Comparison of ENCODE assay signal across 8 cellular contexts in genomic region chr11:128731041-128731663, GRCh38. TPM values are rescaled to one million over a fixed set of nuclear protein-coding genes. Genes with fewer than 3 reads are reported as not detected.
A peak's percentile ranks its signal among the peaks of the same experiment; 100 is the strongest.
DNase-seq lines count a peak whose midpoint lies in the region; ATAC-seq and TF ChIP-seq lines count a peak whose summit lies in the region.

No MANE protein-coding gene starts in this region.

- H3K23me2 ChIP-seq in H9 (ENCODE audit: insufficient read length, low read depth, low read length, poor library complexity, severe bottlenecking), result no peaks in the 10 kb centered on the region

- H4K8ac ChIP-seq in neuronal stem cell (ENCODE audit: low read depth, low read length), result no peak overlapping the region
- H4K8ac ChIP-seq in H9 (replicated peaks; ENCODE audit: insufficient read length, low read depth, low read length), result no peak overlapping the region
- H4K8ac ChIP-seq in mesenchymal stem cell (ENCODE audit: low read length), result no peak overlapping the region

- H3K9ac ChIP-seq in neuronal stem cell (ENCODE audit: low read depth, low read length, poor library complexity), result no peak overlapping the region
- H3K9ac ChIP-seq in H9 (ENCODE audit: extremely low read depth, insufficient read length, low read length), result no peak overlapping the region
- no peak overlapping the region for H3K9ac ChIP-seq in mesenchymal stem cell (ENCODE audit: low read length)

- H3K9me3 Mint-ChIP-seq in activated CD4-positive, alpha-beta T cell treated with anti-CD3 and anti-CD28 coated beads, Interleukin-2, amount 10 ng/mL, durations not matched to agents 7 days and 5 days, result no peaks in the 10 kb centered on the region
- no peaks in the 10 kb centered on the region for H3K9me3 Mint-ChIP-seq in H9

- peak overlapping the region; percentile 93 for H3K27ac Mint-ChIP-seq in activated CD4-positive, alpha-beta T cell treated with anti-CD3 and anti-CD28 coated beads, Interleukin-2, amount 10 ng/mL, durations not matched to agents 7 days and 5 days
- no peak overlapping the region for H3K27ac Mint-ChIP-seq in H9

- peak overlapping the region; percentile 99 for H3K27ac ChIP-seq in OCI-LY7 (ENCODE audit: low read depth, low read length, poor library complexity, severe bottlenecking)
- H3K27ac ChIP-seq in neuronal stem cell (replicated peaks; ENCODE audit: low read length), result no peak overlapping the region
- no peak overlapping the region for H3K27ac ChIP-seq in H9 (ENCODE audit: insufficient read length, low read depth, low read length)
- H3K27ac ChIP-seq in SJCRH30, result no peak overlapping the region
- no peak overlapping the region for H3K27ac ChIP-seq in mesenchymal stem cell (ENCODE audit: low read length, poor library complexity, severe bottlenecking)

- H3K79me1 ChIP-seq in neuronal stem cell (ENCODE audit: low read depth, low read length) (peaks cover 2% of the 10 kb centered on the region), H9 (ENCODE audit: insufficient read depth, low read depth, low read length, poor library complexity, severe bottlenecking) (no peaks in the 10 kb centered on the region), mesenchymal stem cell (replicated peaks; ENCODE audit: low read length, poor library complexity, severe bottlenecking) (no peaks in the 10 kb centered on the region)

- peak overlapping the region; percentile 77 for H3K4me3 Mint-ChIP-seq in activated CD4-positive, alpha-beta T cell treated with anti-CD3 and anti-CD28 coated beads, Interleukin-2, amount 10 ng/mL, durations not matched to agents 7 days and 5 days
- no peak overlapping the region; a peak in 1 of 5 replicates for H3K4me3 Mint-ChIP-seq in H9

- H3K4ac ChIP-seq in neuronal stem cell (ENCODE audit: low read length) (no peak overlapping the region), H9 (ENCODE audit: low read depth, low read length) (no peak overlapping the region), mesenchymal stem cell (ENCODE audit: low read depth in 1 of 2, low read length in 2 of 2) (no peak overlapping the region)

- intact Hi-C loops in OCI-LY7 (cut with micrococcal nuclease; ENCODE audit: unreplicated experiment), result loop anchor here (5.0 kb wide), 1 partner anchor 209 kb away; no protein-coding TSS in a partner anchor

- peak overlapping the region; percentile 45 for H3K18ac ChIP-seq in neuronal stem cell (ENCODE audit: low read length)
- no peak overlapping the region for H3K18ac ChIP-seq in H9 (ENCODE audit: insufficient read length, low read depth, low read length)
- no peak overlapping the region for H3K18ac ChIP-seq in mesenchymal stem cell (ENCODE audit: low read depth in 1 of 2, low read length in 2 of 2)

- POLR2A ChIA-PET in activated CD4-positive, alpha-beta T cell treated with anti-CD3 and anti-CD28 coated beads, Interleukin-2, amount 10 ng/mL, durations not matched to agents 7 days and 5 days (lab: Charles Lee), result no interaction called here
- POLR2A ChIA-PET in OCI-LY7 (lab: Charles Lee), result interaction anchor here (0.7 to 11.2 kb wide), 5 partner anchors 12 to 208 kb away, joined by 3 to 173 read pairs (median 4); partner anchors contain the start of gene FLI1

- H3K27me3 ChIP-seq in neuronal stem cell (ENCODE audit: control insufficient read depth in 3 of 3, insufficient read depth in 3 of 3, low read depth in 1 of 3, low read length in 3 of 3), result no peaks in the 10 kb centered on the region
- no peaks in the 10 kb centered on the region for H3K27me3 ChIP-seq in H9 (ENCODE audit: insufficient read depth, low read length)
- no peaks in the 10 kb centered on the region for H3K27me3 ChIP-seq in SJCRH30
- no peaks in the 10 kb centered on the region for H3K27me3 ChIP-seq in mesenchymal stem cell (ENCODE audit: control insufficient read depth in 1 of 2, insufficient read depth in 1 of 2, low read length in 2 of 2)

- H4K20me1 ChIP-seq in OCI-LY7 (ENCODE audit: insufficient read depth, low read length) (no peaks in the 10 kb centered on the region), H9 (ENCODE audit: control insufficient read depth, insufficient read depth, insufficient read length) (no peaks in the 10 kb centered on the region)

- H2BK120ac ChIP-seq in neuronal stem cell (ENCODE audit: low read depth, low read length) (no peak overlapping the region), H9 (ENCODE audit: low read depth, low read length, poor library complexity, severe bottlenecking) (no peak overlapping the region), mesenchymal stem cell (ENCODE audit: low read depth, low read length) (no peak overlapping the region)

- H3T11ph ChIP-seq in H9 (ENCODE audit: low read length), result no peak overlapping the region

- WGBS in neuronal stem cell (ENCODE audit: extremely low coverage in 2 of 2, insufficient read length in 2 of 2, insufficient replicate concordance in 1 of 2), 2 donors, result no CpG with 5 or more reads among the region's 9 CpGs
- no CpG with 5 or more reads among the region's 9 CpGs for WGBS in H9 (ENCODE audit: extremely low coverage, insufficient read length, low lambda C conversion rate)
- WGBS in mesenchymal stem cell, result 82% methylated on average over 9 of the region's 9 CpGs

- H2AFZ ChIP-seq in OCI-LY7 (ENCODE audit: low read length), result no peak overlapping the region
- H2AFZ ChIP-seq in neuronal stem cell (ENCODE audit: low read length), result no peak overlapping the region
- no peak overlapping the region for H2AFZ ChIP-seq in H9 (ENCODE audit: low read length)
- H2AFZ ChIP-seq in mesenchymal stem cell (ENCODE audit: low read depth, low read length), result no peak overlapping the region

- no peak overlapping the region for H2BK20ac ChIP-seq in H9 (ENCODE audit: low read depth, low read length, poor library complexity, severe bottlenecking)

- H4K91ac ChIP-seq in neuronal stem cell (ENCODE audit: low read depth, low read length, poor library complexity) (no peak overlapping the region), H9 (ENCODE audit: insufficient read length, low read depth, low read length) (no peak overlapping the region), mesenchymal stem cell (ENCODE audit: low read length) (no peak overlapping the region)

- H3K36me3 ChIP-seq in OCI-LY7 (ENCODE audit: insufficient read depth, low read length) (peaks cover 3% of the 10 kb centered on the region; the same call in 1 of the 2 replicates), neuronal stem cell (replicated peaks in 1 of 2; ENCODE audit: control insufficient read depth in 2 of 2, insufficient read depth in 2 of 2, low read length in 2 of 2) (no peaks in the 10 kb centered on the region), SJCRH30 (no peaks in the 10 kb centered on the region), mesenchymal stem cell (ENCODE audit: control insufficient read depth in 1 of 2, insufficient read depth in 2 of 2, low read depth in 1 of 2, low read length in 2 of 2) (no peaks in the 10 kb centered on the region)

- no peak overlapping the region for H2BK5ac ChIP-seq in neuronal stem cell (ENCODE audit: low read length)
- no peak overlapping the region for H2BK5ac ChIP-seq in H9 (ENCODE audit: insufficient read length, low read length)
- H2BK5ac ChIP-seq in mesenchymal stem cell (ENCODE audit: low read depth, low read length, poor library complexity, severe bottlenecking), result no peak overlapping the region

- H2BK12ac ChIP-seq in neuronal stem cell (ENCODE audit: low read length), result no peak overlapping the region
- no peak overlapping the region for H2BK12ac ChIP-seq in H9 (ENCODE audit: insufficient read length, low read depth, low read length)
- H2BK12ac ChIP-seq in mesenchymal stem cell (ENCODE audit: low read length in 2 of 2), result no peak overlapping the region

- ATAC-seq in HG02588 (IDR thresholded peaks at IDR 0.05; ENCODE audit: unreplicated experiment), result peak; percentile 22

- peaks cover 57% of the 10 kb centered on the region for H3K36me3 Mint-ChIP-seq in activated CD4-positive, alpha-beta T cell treated with anti-CD3 and anti-CD28 coated beads, Interleukin-2, amount 10 ng/mL, durations not matched to agents 7 days and 5 days (ENCODE audit: low read depth)
- H3K36me3 Mint-ChIP-seq in H9 (ENCODE audit: insufficient read depth in 1 of 3, low read depth in 3 of 3), result no peaks in the 10 kb centered on the region

- H3K4me3 ChIP-seq in OCI-LY7 (ENCODE audit: low read depth, low read length, poor library complexity, severe bottlenecking) (peak overlapping the region; percentile 46), neuronal stem cell (ENCODE audit: low read length in 2 of 2) (peak overlapping the region in 1 of 2 donors; percentile 11), SJCRH30 (no peak overlapping the region), mesenchymal stem cell (ENCODE audit: insufficient read depth in 1 of 2, low read depth in 1 of 2, low read length in 2 of 2) (no peak overlapping the region)

- CTCF ChIA-PET in activated CD4-positive, alpha-beta T cell treated with anti-CD3 and anti-CD28 coated beads, Interleukin-2, amount 10 ng/mL, durations not matched to agents 7 days and 5 days (lab: Charles Lee), result interaction anchor here (0.7 to 1.2 kb wide), 3 partner anchors 9 to 138 kb away, joined by 3 to 4 read pairs (median 4); no protein-coding TSS in a partner anchor
- CTCF ChIA-PET in OCI-LY7 (lab: Charles Lee; ENCODE audit: unreplicated experiment), result interaction anchor here (1.0 kb wide), 1 partner anchor 17 kb away, joined by 5 read pairs; no protein-coding TSS in a partner anchor

- no peak overlapping the region for H3K23ac ChIP-seq in neuronal stem cell (ENCODE audit: low read depth, low read length, poor library complexity)
- H3K23ac ChIP-seq in H9 (ENCODE audit: insufficient read length, low read depth, low read length), result no peak overlapping the region
- no peak overlapping the region for H3K23ac ChIP-seq in mesenchymal stem cell (ENCODE audit: low read length in 2 of 2)

- H3K14ac ChIP-seq in neuronal stem cell (ENCODE audit: low read length) (no peak overlapping the region), H9 (ENCODE audit: insufficient read depth, low read length) (no peak overlapping the region; the same call in 1 of the 2 replicates), mesenchymal stem cell (ENCODE audit: low read length in 2 of 2) (no peak overlapping the region)

- BruUV-seq in OCI-LY7 (replicated peaks; lab: Mats Ljungman, UMichigan), result no TSS peak

- H3K9me3 ChIP-seq in OCI-LY7 (ENCODE audit: low read length), result no peaks in the 10 kb centered on the region
- H3K9me3 ChIP-seq in neuronal stem cell (replicated peaks in 1 of 2; ENCODE audit: control insufficient read depth in 2 of 2, insufficient read depth in 1 of 2, low read depth in 1 of 2, low read length in 2 of 2), result peaks cover 0 to 2% of the 10 kb centered on the region in 2 donors
- no peaks in the 10 kb centered on the region for H3K9me3 ChIP-seq in H9 (ENCODE audit: control insufficient read depth, low read depth, low read length)
- H3K9me3 ChIP-seq in SJCRH30 (replicated peaks), result no peaks in the 10 kb centered on the region
- no peaks in the 10 kb centered on the region for H3K9me3 ChIP-seq in mesenchymal stem cell (ENCODE audit: control insufficient read depth, low read length)

- TF ChIP-seq CTCF in OCI-LY7 (conservative IDR thresholded peaks at IDR 0.05; ENCODE audit: low read length), result no peak
- no peak for TF ChIP-seq CTCF in H9 (conservative IDR thresholded peaks at IDR 0.05)

- peaks cover 99% of the 10 kb centered on the region for H3K4me1 ChIP-seq in OCI-LY7 (ENCODE audit: insufficient read depth, low read length, poor library complexity, severe bottlenecking)
- H3K4me1 ChIP-seq in neuronal stem cell (ENCODE audit: control insufficient read depth in 2 of 2, insufficient read depth in 1 of 2, low read depth in 1 of 2, low read length in 2 of 2), result peaks cover 21 to 35% of the 10 kb centered on the region in 2 donors
- peaks cover 25% of the 10 kb centered on the region; the same call in 1 of the 2 replicates for H3K4me1 ChIP-seq in H9 (ENCODE audit: insufficient read depth, low read length)
- H3K4me1 ChIP-seq in SJCRH30, result no peaks in the 10 kb centered on the region
- peaks cover 2% of the 10 kb centered on the region for H3K4me1 ChIP-seq in mesenchymal stem cell (ENCODE audit: control insufficient read depth, insufficient read depth, low read depth, low read length)

- H3K9me2 ChIP-seq in OCI-LY7 (ENCODE audit: insufficient read depth, low read length), result no peaks in the 10 kb centered on the region

- DNase-seq in activated CD4-positive, alpha-beta T cell treated with anti-CD3 and anti-CD28 coated beads, Interleukin-2, amount 10 ng/mL, durations not matched to agents 7 days and 5 days, result peak; percentile 59
- no peak for DNase-seq in activated CD4-positive, alpha-beta T cell treated with anti-CD3 and anti-CD28 coated beads, Interleukin-2, amount 50 U/mL, for 4 hours
- DNase-seq in OCI-LY7 (ENCODE audit: low spot score) (peak; percentile 87), neuronal stem cell (ENCODE audit: low spot score) (no peak), H9 (no peak), SJCRH30 (no peak), mesenchymal stem cell (no peak)

- H3K79me2 ChIP-seq in OCI-LY7 (ENCODE audit: insufficient read depth, low read depth, low read length) (peaks cover 87% of the 10 kb centered on the region), H9 (ENCODE audit: insufficient read depth, low read length) (no peaks in the 10 kb centered on the region)

- H3K56ac ChIP-seq in H9 (ENCODE audit: insufficient read length, low read depth, low read length), result no peak overlapping the region

- no peak overlapping the region for H4K5ac ChIP-seq in H9 (ENCODE audit: insufficient read length, low read depth, low read length)

- H3K4me1 Mint-ChIP-seq in activated CD4-positive, alpha-beta T cell treated with anti-CD3 and anti-CD28 coated beads, Interleukin-2, amount 10 ng/mL, durations not matched to agents 7 days and 5 days, result peaks cover 99% of the 10 kb centered on the region
- peaks cover 69 to 74% of the 10 kb centered on the region in 2 experiments for H3K4me1 Mint-ChIP-seq in H9

- H2AK5ac ChIP-seq in neuronal stem cell (ENCODE audit: low read depth, low read length) (peak overlapping the region; percentile 44), H9 (ENCODE audit: insufficient read length, low read length) (no peak overlapping the region), mesenchymal stem cell (ENCODE audit: low read length, severe bottlenecking) (no peak overlapping the region)

- H3K4me2 ChIP-seq in OCI-LY7 (ENCODE audit: low read length) (peak overlapping the region; percentile 95), neuronal stem cell (ENCODE audit: insufficient read depth, low read length, poor library complexity, severe bottlenecking) (no peak overlapping the region), H9 (ENCODE audit: insufficient read depth, insufficient read length, low read length) (no peak overlapping the region), mesenchymal stem cell (ENCODE audit: low read length, poor library complexity, severe bottlenecking) (no peak overlapping the region)

- H2BK15ac ChIP-seq in neuronal stem cell (ENCODE audit: low read length), result no peak overlapping the region
- no peak overlapping the region for H2BK15ac ChIP-seq in H9 (ENCODE audit: low read depth, low read length)
- H2BK15ac ChIP-seq in mesenchymal stem cell (ENCODE audit: low read depth, poor library complexity, severe bottlenecking), result no peak overlapping the region

- no peaks in the 10 kb centered on the region for H3K27me3 Mint-ChIP-seq in activated CD4-positive, alpha-beta T cell treated with anti-CD3 and anti-CD28 coated beads, Interleukin-2, amount 10 ng/mL, durations not matched to agents 7 days and 5 days
- peaks cover 35% of the 10 kb centered on the region for H3K27me3 Mint-ChIP-seq in H9 (ENCODE audit: low read depth)

RNA-seq across cellular contexts. Expression of gene FLI1, which starts 37.3 kb away (rescaled TPM):
- total RNA-seq in activated CD4-positive, alpha-beta T cell treated with anti-CD3 and anti-CD28 coated beads, Interleukin-2, amount 10 ng/mL, durations not matched to agents 7 days and 5 days, result 100 to 1,000 TPM; 106 to 134 TPM
- total RNA-seq in OCI-LY7 (2014; rRNA removed; shearing (Covaris generic)), result 79.4 and 88.8 TPM in 2 replicates
- total RNA-seq in OCI-LY7 (2022), result 78.2 and 81.2 TPM in 2 replicates
- 0.06 TPM for polyA plus RNA-seq in neuronal stem cell (2013, experiment 1 of 2)
- polyA plus RNA-seq in neuronal stem cell (2013, experiment 2 of 2), result 0.03 TPM
- 0.24 and 0.66 TPM in 2 replicates for total RNA-seq in H9 (2021)
- total RNA-seq in SJCRH30 (2014; rRNA removed; shearing (Covaris generic)), result 3.2 and 4.1 TPM in 2 replicates
- polyA plus RNA-seq in mesenchymal stem cell (2013, experiment 1 of 2), result 12.2 TPM
- 12.6 TPM for polyA plus RNA-seq in mesenchymal stem cell (2013, experiment 2 of 2)

Comparison
In these comparisons a context has a peak if more than half of its experiments do, and no peak if none do; other contexts are left out.
1. DNase-seq: peak in activated CD4-positive, alpha-beta T cell treated with anti-CD3 and anti-CD28 coated beads, Interleukin-2, amount 10 ng/mL, durations not matched to agents 7 days and 5 days (single experiment) and OCI-LY7 (single experiment); none in activated CD4-positive, alpha-beta T cell treated with anti-CD3 and anti-CD28 coated beads, Interleukin-2, amount 50 U/mL, for 4 hours (0 of 2), neuronal stem cell (single experiment), H9 (single experiment), SJCRH30 (0 of 2) and mesenchymal stem cell (single experiment).
2. RNA of gene FLI1, which starts 37.3 kb away (total RNA-seq): 106 to 134 TPM in activated CD4-positive, alpha-beta T cell treated with anti-CD3 and anti-CD28 coated beads, Interleukin-2, amount 10 ng/mL, durations not matched to agents 7 days and 5 days and 78.2 to 88.8 TPM in OCI-LY7; 3.2 to 4.1 TPM in SJCRH30 and 0.24 to 0.66 TPM in H9; every median in the first group is over 10 times any median in the second.